Comparison of ENCODE assay signal across 22 cellular contexts in the genomic region with DNA sequence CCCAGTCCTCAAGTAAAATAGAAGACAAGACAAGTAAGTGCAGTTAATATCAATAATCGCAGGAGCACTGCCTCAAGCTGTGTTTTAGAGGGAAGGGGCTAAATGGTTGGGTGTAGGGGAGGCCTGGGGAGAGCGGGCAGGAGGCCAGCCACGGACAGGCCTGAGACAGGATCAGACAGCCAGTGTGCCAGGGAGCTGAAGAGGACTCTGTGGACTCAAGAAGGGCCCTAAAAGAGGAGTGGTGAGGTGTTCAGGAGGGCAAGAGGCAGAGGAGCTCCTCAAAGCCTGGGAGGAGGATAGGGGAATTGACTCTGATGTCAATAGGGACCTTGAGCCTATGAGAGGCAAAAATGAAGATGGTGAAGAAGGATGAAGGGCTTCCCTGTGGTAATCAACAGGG. TPM values are rescaled to one million over a fixed set of nuclear protein-coding genes. Genes with fewer than 3 reads are reported as not detected.
"Had no signal": no experiment of that assay in that cellular context is flagged by ENCODE, and none has a peak within 500 bp of the region (broad histone marks: within the 10 kb centered on the region; RNA-seq: fewer than 3 reads in every experiment).

No MANE protein-coding gene starts in this region.

- H3K4me1 ChIP-seq: uterus had no signal

- H3K27me3 ChIP-seq: heart left ventricle, right atrium auricular region, thyroid gland, upper lobe of left lung, uterus had no signal

- H3K36me3 ChIP-seq: heart left ventricle, neutrophil, right atrium auricular region, thyroid gland, upper lobe of left lung, uterus had no signal

- H3K4me3 ChIP-seq: coronary artery, heart left ventricle, mucosa of descending colon, right atrium auricular region, thyroid gland, upper lobe of left lung, uterus had no signal

- H3K4me3 Mint-ChIP-seq: nephron progenitor cell had no signal

- H3K27ac ChIP-seq: coronary artery, heart left ventricle, neutrophil, right atrium auricular region, thyroid gland, upper lobe of left lung, uterus had no signal

- H3K27ac Mint-ChIP-seq: nephron progenitor cell had no signal

- H3K9me3 ChIP-seq: heart left ventricle, mucosa of descending colon, neutrophil, right atrium auricular region, thyroid gland, upper lobe of left lung, uterus had no signal

- H3K9me3 Mint-ChIP-seq: nephron progenitor cell had no signal

- DNase-seq: effector CD4-positive, alpha-beta T cell; hypothalamus; nephron progenitor cell; stimulated activated CD4-positive, alpha-beta T cell treated with anti-CD3 and anti-CD28 coated beads, Interleukin-2, amount 100 ng/mL, for 48 hours; stimulated activated naive CD4-positive, alpha-beta T cell treated with Interleukin-2 at 50 U/mL for 16 hours; thyroid gland; upper lobe of left lung; uterus had no signal

- ATAC-seq: heart left ventricle, left lobe of liver had no signal

RNA-seq across cellular contexts. Expression of a gene that starts 11.6 kb away (rescaled TPM):
- total RNA-seq: fibroblast of lung, frontal cortex, glomerular endothelial cell, lower leg skin, myocyte, osteoblast, posterior vena cava, right atrium auricular region, thyroid gland, uterus had no signal
- polyA plus RNA-seq: esophagus, fibroblast of lung, heart left ventricle had no signal
